1 cellular context compared by ENCODE assay signal in the genomic region with DNA sequence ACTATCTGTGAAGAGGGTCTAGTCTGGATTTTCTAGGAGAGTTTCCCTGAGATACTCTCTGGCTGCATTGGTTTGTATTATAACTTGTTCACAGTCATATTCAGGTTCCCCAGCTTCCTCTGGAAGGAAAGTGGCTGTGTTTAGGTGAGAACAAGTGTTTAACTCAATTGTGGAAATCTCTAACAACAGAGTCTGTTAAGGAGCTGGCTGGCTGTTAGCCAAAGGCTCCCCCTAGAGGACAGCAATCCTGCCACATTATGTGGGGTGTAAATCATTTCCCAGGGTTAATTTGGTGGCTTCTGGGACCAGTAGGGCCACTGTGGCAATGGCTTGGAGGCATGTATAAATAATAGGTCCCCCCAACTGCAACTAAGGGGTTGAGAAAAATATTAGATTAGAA.
TF ChIP-seq lines count a peak whose summit lies in the region.

No MANE protein-coding gene starts in this region.

TF ChIP-seq in GM12878, 131 proteins besides CTCF, POLR2A, EP300 and RAD21 (continued from another document):
- TF ChIP-seq, protein P1, sequence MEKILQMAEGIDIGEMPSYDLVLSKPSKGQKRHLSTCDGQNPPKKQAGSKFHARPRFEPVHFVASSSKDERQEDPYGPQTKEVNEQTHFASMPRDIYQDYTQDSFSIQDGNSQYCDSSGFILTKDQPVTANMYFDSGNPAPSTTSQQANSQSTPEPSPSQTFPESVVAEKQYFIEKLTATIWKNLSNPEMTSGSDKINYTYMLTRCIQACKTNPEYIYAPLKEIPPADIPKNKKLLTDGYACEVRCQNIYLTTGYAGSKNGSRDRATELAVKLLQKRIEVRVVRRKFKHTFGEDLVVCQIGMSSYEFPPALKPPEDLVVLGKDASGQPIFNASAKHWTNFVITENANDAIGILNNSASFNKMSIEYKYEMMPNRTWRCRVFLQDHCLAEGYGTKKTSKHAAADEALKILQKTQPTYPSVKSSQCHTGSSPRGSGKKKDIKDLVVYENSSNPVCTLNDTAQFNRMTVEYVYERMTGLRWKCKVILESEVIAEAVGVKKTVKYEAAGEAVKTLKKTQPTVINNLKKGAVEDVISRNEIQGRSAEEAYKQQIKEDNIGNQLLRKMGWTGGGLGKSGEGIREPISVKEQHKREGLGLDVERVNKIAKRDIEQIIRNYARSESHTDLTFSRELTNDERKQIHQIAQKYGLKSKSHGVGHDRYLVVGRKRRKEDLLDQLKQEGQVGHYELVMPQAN (conservative IDR thresholded peaks at IDR 0.05), result no peak
- no peak for TF ChIP-seq SUPT20H (IDR thresholded peaks at IDR 0.05; ENCODE audit: borderline replicate concordance, control insufficient read depth, low read depth, low read length)
- TF ChIP-seq YY1 (IDR thresholded peaks at IDR 0.05; ENCODE audit: low read depth, low read length), result peak; percentile 29; the same call in 1 of the 2 replicates
- peak; percentile 78 for TF ChIP-seq SMC3 (IDR thresholded peaks at IDR 0.05; ENCODE audit: borderline replicate concordance, low read length)
